Comparison of ENCODE assay signal across 25 cellular contexts in the genomic region with DNA sequence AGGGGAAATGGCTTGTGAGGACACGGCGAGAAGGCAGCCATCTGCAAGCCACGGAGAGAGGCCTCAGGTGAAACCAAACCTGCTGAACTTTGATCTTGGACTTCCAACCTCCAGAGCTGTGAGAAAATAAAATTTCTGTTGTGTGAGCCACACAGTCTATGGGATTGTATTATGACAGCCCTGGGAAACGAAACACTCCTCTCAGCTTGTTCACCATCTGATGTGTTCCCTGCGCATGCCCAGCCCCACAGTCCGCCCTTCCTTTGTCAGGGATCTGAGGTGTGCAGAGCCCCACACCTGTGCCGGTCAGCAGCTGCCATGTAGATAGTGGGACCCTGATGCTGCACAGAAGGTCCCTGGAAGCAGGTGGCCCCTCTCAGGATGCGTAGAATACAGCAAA.
"Had no signal": no experiment of that assay in that cellular context is flagged by ENCODE, and none has a peak within 500 bp of the region (broad histone marks: within the 10 kb centered on the region; RNA-seq: fewer than 3 reads in every experiment).

No MANE protein-coding gene starts in this region.

- H3K4me1 ChIP-seq: adrenal gland, ascending aorta, gastroesophageal sphincter, vagina had no signal

- H3K27ac Mint-ChIP-seq: activated naive CD4-positive, alpha-beta T cell treated with anti-CD3 and anti-CD28 coated beads for 36 hours; activated naive CD8-positive, alpha-beta T cell treated with anti-CD3 and anti-CD28 coated beads for 36 hours; activated T-cell treated with anti-CD3 and anti-CD28 coated beads, Interleukin-2, amount 50 U/mL, for 72 hours; immature natural killer cell; natural killer cell treated with Interleukin-12 subunit alpha and Interleukin-12 subunit beta and Interleukin-15 and Interleukin-18, amount 100 ng/mL, for 72 hours; progenitor cell of endocrine pancreas; T-helper 1 cell treated with Interleukin-12 subunit alpha and Interleukin-12 subunit beta and Interleukin-4 antibody, amounts not matched to agents 30 μg/mL and 1 μg/mL, for 36 hours; type B pancreatic cell had no signal

- H3K9me3 Mint-ChIP-seq: activated naive CD4-positive, alpha-beta T cell treated with anti-CD3 and anti-CD28 coated beads for 36 hours; activated naive CD8-positive, alpha-beta T cell treated with anti-CD3 and anti-CD28 coated beads for 36 hours; activated T-cell treated with anti-CD3 and anti-CD28 coated beads, Interleukin-2, amount 50 U/mL, for 72 hours; immature natural killer cell; natural killer cell treated with Interleukin-12 subunit alpha and Interleukin-12 subunit beta and Interleukin-15 and Interleukin-18, amount 100 ng/mL, for 72 hours; T-helper 1 cell treated with Interleukin-12 subunit alpha and Interleukin-12 subunit beta and Interleukin-4 antibody, amounts not matched to agents 30 μg/mL and 1 μg/mL, for 36 hours; type B pancreatic cell had no signal

- DNase-seq: activated CD4-positive, alpha-beta T cell treated with anti-CD3 and anti-CD28 coated beads for 4 hours; activated CD4-positive, alpha-beta T cell treated with anti-CD3 and anti-CD28 coated beads, Interleukin-2, amount 50 U/mL, for 4 hours; activated naive CD4-positive, alpha-beta T cell treated with anti-CD3 and anti-CD28 coated beads for 36 hours; activated naive CD8-positive, alpha-beta T cell treated with anti-CD3 and anti-CD28 coated beads for 36 hours; activated T-cell treated with anti-CD3 and anti-CD28 coated beads for 4 hours; activated T-cell treated with anti-CD3 and anti-CD28 coated beads, Interleukin-2, amount 50 U/mL, for 72 hours; adrenal gland; brain microvascular endothelial cell; caudate nucleus; hypothalamus; immature natural killer cell; stimulated activated CD4-positive, alpha-beta T cell treated with anti-CD3 and anti-CD28 coated beads, Interleukin-2, amount 100 ng/mL, for 48 hours; stimulated activated naive CD4-positive, alpha-beta T cell treated with Interleukin-2 at 50 U/mL for 16 hours; T-helper 9 cell had no signal

- H3K27me3 Mint-ChIP-seq: activated naive CD8-positive, alpha-beta T cell treated with anti-CD3 and anti-CD28 coated beads for 36 hours; natural killer cell treated with Interleukin-12 subunit alpha and Interleukin-12 subunit beta and Interleukin-15 and Interleukin-18, amount 100 ng/mL, for 72 hours; progenitor cell of endocrine pancreas; type B pancreatic cell had no signal

- H3K36me3 Mint-ChIP-seq: activated naive CD8-positive, alpha-beta T cell treated with anti-CD3 and anti-CD28 coated beads for 36 hours; immature natural killer cell; natural killer cell treated with Interleukin-12 subunit alpha and Interleukin-12 subunit beta and Interleukin-15 and Interleukin-18, amount 100 ng/mL, for 72 hours; type B pancreatic cell had no signal

- H3K4me1 Mint-ChIP-seq: activated naive CD8-positive, alpha-beta T cell treated with anti-CD3 and anti-CD28 coated beads for 36 hours; immature natural killer cell had no signal

- ATAC-seq: activated T-cell treated with anti-CD3 and anti-CD28 coated beads, Interleukin-2, amount 50 U/mL, for 72 hours; gastroesophageal sphincter; left lobe of liver; mucosa of descending colon; natural killer cell treated with Interleukin-12 subunit alpha and Interleukin-12 subunit beta and Interleukin-15 and Interleukin-18, amount 100 ng/mL, for 72 hours had no signal

- H3K36me3 ChIP-seq: adrenal gland, ascending aorta, brain microvascular endothelial cell, gastroesophageal sphincter, thoracic aorta, vagina had no signal

- H3K4me3 Mint-ChIP-seq: activated naive CD4-positive, alpha-beta T cell treated with anti-CD3 and anti-CD28 coated beads for 36 hours; activated naive CD8-positive, alpha-beta T cell treated with anti-CD3 and anti-CD28 coated beads for 36 hours; activated T-cell treated with anti-CD3 and anti-CD28 coated beads, Interleukin-2, amount 50 U/mL, for 72 hours; immature natural killer cell; natural killer cell treated with Interleukin-12 subunit alpha and Interleukin-12 subunit beta and Interleukin-15 and Interleukin-18, amount 100 ng/mL, for 72 hours; T-helper 1 cell treated with Interleukin-12 subunit alpha and Interleukin-12 subunit beta and Interleukin-4 antibody, amounts not matched to agents 30 μg/mL and 1 μg/mL, for 36 hours; type B pancreatic cell had no signal

- H3K27ac ChIP-seq: adrenal gland, ascending aorta, brain microvascular endothelial cell, gastroesophageal sphincter, thoracic aorta, vagina, VCaP had no signal

- H3K9me3 ChIP-seq: adrenal gland, ascending aorta, gastroesophageal sphincter, mucosa of descending colon, thoracic aorta, vagina had no signal

- H3K27me3 ChIP-seq: adrenal gland, ascending aorta, brain microvascular endothelial cell, vagina had no signal

- H3K4me3 ChIP-seq: adrenal gland, ascending aorta, gastroesophageal sphincter, mucosa of descending colon, thoracic aorta, vagina had no signal
